25 cellular contexts compared by ENCODE assay signal in genomic region chr16:61721561-61721960, GRCh38.
"Had no signal": no experiment of that assay in that cellular context is flagged by ENCODE, and none has a peak within 500 bp of the region (broad histone marks: within the 10 kb centered on the region; RNA-seq: fewer than 3 reads in every experiment).

No MANE protein-coding gene starts in this region.

- H3K4me2 ChIP-seq: PC-9 had no signal

- DNase-seq: activated CD4-positive, alpha-beta T cell treated with anti-CD3 and anti-CD28 coated beads for 1 hour; activated CD4-positive, alpha-beta T cell treated with anti-CD3 and anti-CD28 coated beads, Interleukin-2, amount 10 ng/mL, durations not matched to agents 24 days and 14 days; activated CD4-positive, alpha-beta T cell treated with anti-CD3 and anti-CD28 coated beads, Interleukin-2, amount 50 U/mL, for 48 hours; activated CD4-positive, CD25-positive, alpha-beta regulatory T cell; activated CD8-positive, alpha-beta T cell treated with anti-CD3 and anti-CD28 coated beads, Interleukin-2, amount 10 ng/mL, durations not matched to agents 7 days and 5 days; activated gamma-delta T cell; activated naive CD4-positive, alpha-beta T cell treated with Interleukin-2 at 50 U/mL for 16 hours; activated naive CD8-positive, alpha-beta T cell treated with anti-CD3 and anti-CD28 coated beads, Interleukin-2, amount 10 ng/mL, durations not matched to agents 7 days and 5 days; activated T-cell treated with anti-CD3 and anti-CD28 coated beads, Interleukin-2, amount 50 U/mL, for 24 hours; Karpas-422; KBM-7; MG63; NCI-H1048; NCI-H1105 treated with DMSO at 0.1 percent for 48 hours; NCI-H1436; NCI-H1694; NCI-H1930; NCI-H345; NCI-H524 treated with DMSO at 0.1 percent for 48 hours; PC-9; SIG-M5; T1000; WERI-Rb-1 had no signal

- H3K27ac ChIP-seq: PC-9, RWPE1, WERI-Rb-1 had no signal

- H3K9me3 ChIP-seq: MG63 had no signal

- H3K4me3 ChIP-seq: MG63, PC-9 had no signal

- H3K27me3 ChIP-seq: MG63 had no signal

- ATAC-seq: activated CD8-positive, alpha-beta T cell treated with anti-CD3 and anti-CD28 coated beads, Interleukin-2, amount 10 ng/mL, durations not matched to agents 7 days and 5 days; Right ventricle myocardium inferior had no signal

- H2AFZ ChIP-seq: PC-9 had no signal

- H3K36me3 ChIP-seq: MG63, WERI-Rb-1 had no signal
